Comparison of ENCODE assay signal across 1 cellular context in genomic region chr5:50969207-50970145, GRCh38.
TF ChIP-seq lines count a peak whose summit lies in the region.

No MANE protein-coding gene starts in this region.

TF ChIP-seq in SK-N-SH, 30 proteins besides CTCF, POLR2A, EP300 and RAD21 (continued from another document):
- TF ChIP-seq USF2 (IDR thresholded peaks at IDR 0.05; ENCODE audit: borderline replicate concordance, low read depth, low read length) = no peak
- 0 out of 2 replicates have a peak, but pooled peaks have one; percentile 27 for TF ChIP-seq GATA2 (CRISPR knock-in tag; IDR thresholded peaks at IDR 0.05)
- no peak for TF ChIP-seq ELF1 (IDR thresholded peaks at IDR 0.05)
- no peak for TF ChIP-seq NRF1 (IDR thresholded peaks at IDR 0.05; ENCODE audit: low read depth, low read length)
- 0 out of 2 replicates have a peak, but pooled peaks have one; percentile 13 for TF ChIP-seq TAF1 (IDR thresholded peaks at IDR 0.05; ENCODE audit: borderline replicate concordance, low read depth, low read length)
- no peak for TF ChIP-seq POLR2AphosphoS5 (IDR thresholded peaks at IDR 0.05; ENCODE audit: low read depth, low read length)
TF ChIP-seq in SK-N-SH: peak in this region for 3.
